24 cellular contexts compared by ENCODE assay signal in genomic region chr10:126430512-126430911, GRCh38.
"Had no signal": no experiment of that assay in that cellular context is flagged by ENCODE, and none has a peak within 500 bp of the region (broad histone marks: within the 10 kb centered on the region; RNA-seq: fewer than 3 reads in every experiment).

No MANE protein-coding gene starts in this region.

- FAIRE-seq: astrocyte, endothelial cell of umbilical vein, frontal cortex, small intestine had no signal

- ATAC-seq: esophagus mucosa; naive thymus-derived CD4-positive, alpha-beta T cell; sciatic nerve; WTC11 had no signal

- H3K36me3 Mint-ChIP-seq: activated naive CD8-positive, alpha-beta T cell treated with anti-CD3 and anti-CD28 coated beads for 36 hours; naive thymus-derived CD4-positive, alpha-beta T cell; WTC11 had no signal

- H3K27ac Mint-ChIP-seq: activated naive CD8-positive, alpha-beta T cell treated with anti-CD3 and anti-CD28 coated beads for 36 hours; naive thymus-derived CD4-positive, alpha-beta T cell; WTC11 had no signal

- DNase-seq: activated CD4-positive, alpha-beta T cell treated with anti-CD3 and anti-CD28 coated beads, Interleukin-2, amount 50 U/mL, for 48 hours; activated CD8-positive, alpha-beta memory T cell treated with anti-CD3 and anti-CD28 coated beads, Interleukin-2, amount 50 U/mL, for 48 hours; activated naive CD4-positive, alpha-beta T cell treated with Interleukin-2 at 50 U/mL for 16 hours; activated naive CD8-positive, alpha-beta T cell treated with anti-CD3 and anti-CD28 coated beads for 36 hours; activated T-cell treated with anti-CD3 and anti-CD28 coated beads, Interleukin-2, amount 50 U/mL, for 48 hours; central memory CD4-positive, alpha-beta T cell; dermis blood vessel endothelial cell; effector memory CD4-positive, alpha-beta T cell; glutamatergic neuron; left ventricle myocardium inferior; naive thymus-derived CD4-positive, alpha-beta T cell; posterior cingulate gyrus; small intestine; stimulated activated CD4-positive, alpha-beta T cell treated with anti-CD3 and anti-CD28 coated beads, Interleukin-2, amount 100 ng/mL, for 24 hours; stimulated activated naive CD4-positive, alpha-beta T cell; testis; uterus had no signal

- H3K4me3 Mint-ChIP-seq: activated naive CD8-positive, alpha-beta T cell treated with anti-CD3 and anti-CD28 coated beads for 36 hours; naive thymus-derived CD4-positive, alpha-beta T cell; neural crest cell; WTC11 had no signal

- H3K4me1 Mint-ChIP-seq: activated naive CD8-positive, alpha-beta T cell treated with anti-CD3 and anti-CD28 coated beads for 36 hours; neural crest cell had no signal
